Comparison of ENCODE assay signal across 1 cellular context in the genomic region with DNA sequence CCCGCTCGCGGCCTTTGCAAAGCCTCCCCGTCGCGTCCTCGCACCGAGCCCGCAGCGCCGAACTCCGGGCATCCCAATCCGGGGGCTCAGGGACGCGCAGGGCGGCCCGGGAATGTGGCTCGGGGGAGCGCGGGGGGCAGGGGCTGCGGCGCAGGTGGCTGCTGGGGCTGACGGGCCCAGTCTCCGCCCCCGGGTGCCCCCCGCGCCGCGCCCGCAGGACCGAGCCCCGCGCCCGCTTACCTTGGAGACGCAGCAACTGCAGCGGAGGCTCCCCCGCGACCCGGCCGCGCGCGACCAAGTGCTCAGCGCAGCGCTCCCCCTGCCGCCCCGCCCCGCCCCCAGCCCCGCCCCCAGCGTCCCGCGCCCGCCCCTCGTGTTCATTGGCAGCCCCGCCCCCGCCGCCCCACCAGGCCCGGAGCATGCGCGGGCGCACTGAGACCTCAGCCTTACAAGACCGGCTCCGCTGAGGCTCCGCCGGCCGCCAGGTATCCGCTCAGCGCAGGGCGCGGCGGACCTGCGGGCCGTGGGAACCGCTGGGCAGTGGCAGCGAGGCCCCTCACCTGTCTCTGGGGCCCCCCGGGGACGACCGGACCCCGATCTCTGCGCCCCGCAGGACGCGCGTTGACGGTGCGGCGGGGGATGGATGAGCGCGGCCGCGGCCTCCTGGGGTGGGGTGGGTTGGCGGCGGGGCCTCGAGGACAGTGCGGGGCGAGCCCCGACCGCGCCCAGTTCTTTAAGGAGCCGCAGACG.
TF ChIP-seq lines count a peak whose summit lies in the region.

A gene with protein sequence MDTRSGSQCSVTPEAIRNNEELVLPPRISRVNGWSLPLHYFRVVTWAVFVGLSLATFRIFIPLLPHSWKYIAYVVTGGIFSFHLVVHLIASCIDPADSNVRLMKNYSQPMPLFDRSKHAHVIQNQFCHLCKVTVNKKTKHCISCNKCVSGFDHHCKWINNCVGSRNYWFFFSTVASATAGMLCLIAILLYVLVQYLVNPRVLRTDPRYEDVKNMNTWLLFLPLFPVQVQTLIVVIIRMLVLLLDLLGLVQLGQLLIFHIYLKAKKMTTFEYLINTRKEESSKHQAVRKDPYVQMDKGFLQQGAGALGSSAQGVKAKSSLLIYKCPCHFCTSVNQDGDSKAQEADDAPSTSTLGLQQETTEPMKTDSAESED (minus strand): TSS at position 302 of the 750 bp plus-strand sequence. CDS start 17,810 bp downstream, outside the sequence.

TF ChIP-seq in HepG2, 621 proteins besides CTCF, POLR2A, EP300 and RAD21:
- peak; percentile 60 for TF ChIP-seq RBFOX2 (IDR thresholded peaks at IDR 0.05; ENCODE audit: low read depth, low read length)
- TF ChIP-seq SAP130 (CRISPR knock-in tag; IDR thresholded peaks at IDR 0.05; ENCODE audit: low read depth), result peak; percentile 21; the same call in 1 of the 2 replicates
- TF ChIP-seq, protein P1, sequence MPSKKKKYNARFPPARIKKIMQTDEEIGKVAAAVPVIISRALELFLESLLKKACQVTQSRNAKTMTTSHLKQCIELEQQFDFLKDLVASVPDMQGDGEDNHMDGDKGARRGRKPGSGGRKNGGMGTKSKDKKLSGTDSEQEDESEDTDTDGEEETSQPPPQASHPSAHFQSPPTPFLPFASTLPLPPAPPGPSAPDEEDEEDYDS (CRISPR knock-in tag; IDR thresholded peaks at IDR 0.05), result peak; percentile 41; the same call in 1 of the 2 replicates
- TF ChIP-seq, protein P2, sequence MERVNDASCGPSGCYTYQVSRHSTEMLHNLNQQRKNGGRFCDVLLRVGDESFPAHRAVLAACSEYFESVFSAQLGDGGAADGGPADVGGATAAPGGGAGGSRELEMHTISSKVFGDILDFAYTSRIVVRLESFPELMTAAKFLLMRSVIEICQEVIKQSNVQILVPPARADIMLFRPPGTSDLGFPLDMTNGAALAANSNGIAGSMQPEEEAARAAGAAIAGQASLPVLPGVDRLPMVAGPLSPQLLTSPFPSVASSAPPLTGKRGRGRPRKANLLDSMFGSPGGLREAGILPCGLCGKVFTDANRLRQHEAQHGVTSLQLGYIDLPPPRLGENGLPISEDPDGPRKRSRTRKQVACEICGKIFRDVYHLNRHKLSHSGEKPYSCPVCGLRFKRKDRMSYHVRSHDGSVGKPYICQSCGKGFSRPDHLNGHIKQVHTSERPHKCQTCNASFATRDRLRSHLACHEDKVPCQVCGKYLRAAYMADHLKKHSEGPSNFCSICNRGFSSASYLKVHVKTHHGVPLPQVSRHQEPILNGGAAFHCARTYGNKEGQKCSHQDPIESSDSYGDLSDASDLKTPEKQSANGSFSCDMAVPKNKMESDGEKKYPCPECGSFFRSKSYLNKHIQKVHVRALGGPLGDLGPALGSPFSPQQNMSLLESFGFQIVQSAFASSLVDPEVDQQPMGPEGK (CRISPR knock-in tag; IDR thresholded peaks at IDR 0.05), result peak; percentile 40; the same call in 1 of the 2 replicates
- TF ChIP-seq, protein P3, sequence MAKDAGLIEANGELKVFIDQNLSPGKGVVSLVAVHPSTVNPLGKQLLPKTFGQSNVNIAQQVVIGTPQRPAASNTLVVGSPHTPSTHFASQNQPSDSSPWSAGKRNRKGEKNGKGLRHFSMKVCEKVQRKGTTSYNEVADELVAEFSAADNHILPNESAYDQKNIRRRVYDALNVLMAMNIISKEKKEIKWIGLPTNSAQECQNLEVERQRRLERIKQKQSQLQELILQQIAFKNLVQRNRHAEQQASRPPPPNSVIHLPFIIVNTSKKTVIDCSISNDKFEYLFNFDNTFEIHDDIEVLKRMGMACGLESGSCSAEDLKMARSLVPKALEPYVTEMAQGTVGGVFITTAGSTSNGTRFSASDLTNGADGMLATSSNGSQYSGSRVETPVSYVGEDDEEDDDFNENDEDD (CRISPR knock-in tag; IDR thresholded peaks at IDR 0.05; ENCODE audit: borderline replicate concordance), result peak; percentile 12; the same call in 1 of the 2 replicates
- peak; percentile 62 for TF ChIP-seq ZNF777 (CRISPR knock-in tag; IDR thresholded peaks at IDR 0.05)
- TF ChIP-seq, protein P4, sequence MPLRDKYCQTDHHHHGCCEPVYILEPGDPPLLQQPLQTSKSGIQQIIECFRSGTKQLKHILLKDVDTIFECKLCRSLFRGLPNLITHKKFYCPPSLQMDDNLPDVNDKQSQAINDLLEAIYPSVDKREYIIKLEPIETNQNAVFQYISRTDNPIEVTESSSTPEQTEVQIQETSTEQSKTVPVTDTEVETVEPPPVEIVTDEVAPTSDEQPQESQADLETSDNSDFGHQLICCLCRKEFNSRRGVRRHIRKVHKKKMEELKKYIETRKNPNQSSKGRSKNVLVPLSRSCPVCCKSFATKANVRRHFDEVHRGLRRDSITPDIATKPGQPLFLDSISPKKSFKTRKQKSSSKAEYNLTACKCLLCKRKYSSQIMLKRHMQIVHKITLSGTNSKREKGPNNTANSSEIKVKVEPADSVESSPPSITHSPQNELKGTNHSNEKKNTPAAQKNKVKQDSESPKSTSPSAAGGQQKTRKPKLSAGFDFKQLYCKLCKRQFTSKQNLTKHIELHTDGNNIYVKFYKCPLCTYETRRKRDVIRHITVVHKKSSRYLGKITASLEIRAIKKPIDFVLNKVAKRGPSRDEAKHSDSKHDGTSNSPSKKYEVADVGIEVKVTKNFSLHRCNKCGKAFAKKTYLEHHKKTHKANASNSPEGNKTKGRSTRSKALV (CRISPR knock-in tag; IDR thresholded peaks at IDR 0.05), result 0 out of 2 replicates have a peak, but pooled peaks have one; percentile 24
- TF ChIP-seq ZFY (CRISPR knock-in tag; IDR thresholded peaks at IDR 0.05), result peak; percentile 49
- TF ChIP-seq, protein P5, sequence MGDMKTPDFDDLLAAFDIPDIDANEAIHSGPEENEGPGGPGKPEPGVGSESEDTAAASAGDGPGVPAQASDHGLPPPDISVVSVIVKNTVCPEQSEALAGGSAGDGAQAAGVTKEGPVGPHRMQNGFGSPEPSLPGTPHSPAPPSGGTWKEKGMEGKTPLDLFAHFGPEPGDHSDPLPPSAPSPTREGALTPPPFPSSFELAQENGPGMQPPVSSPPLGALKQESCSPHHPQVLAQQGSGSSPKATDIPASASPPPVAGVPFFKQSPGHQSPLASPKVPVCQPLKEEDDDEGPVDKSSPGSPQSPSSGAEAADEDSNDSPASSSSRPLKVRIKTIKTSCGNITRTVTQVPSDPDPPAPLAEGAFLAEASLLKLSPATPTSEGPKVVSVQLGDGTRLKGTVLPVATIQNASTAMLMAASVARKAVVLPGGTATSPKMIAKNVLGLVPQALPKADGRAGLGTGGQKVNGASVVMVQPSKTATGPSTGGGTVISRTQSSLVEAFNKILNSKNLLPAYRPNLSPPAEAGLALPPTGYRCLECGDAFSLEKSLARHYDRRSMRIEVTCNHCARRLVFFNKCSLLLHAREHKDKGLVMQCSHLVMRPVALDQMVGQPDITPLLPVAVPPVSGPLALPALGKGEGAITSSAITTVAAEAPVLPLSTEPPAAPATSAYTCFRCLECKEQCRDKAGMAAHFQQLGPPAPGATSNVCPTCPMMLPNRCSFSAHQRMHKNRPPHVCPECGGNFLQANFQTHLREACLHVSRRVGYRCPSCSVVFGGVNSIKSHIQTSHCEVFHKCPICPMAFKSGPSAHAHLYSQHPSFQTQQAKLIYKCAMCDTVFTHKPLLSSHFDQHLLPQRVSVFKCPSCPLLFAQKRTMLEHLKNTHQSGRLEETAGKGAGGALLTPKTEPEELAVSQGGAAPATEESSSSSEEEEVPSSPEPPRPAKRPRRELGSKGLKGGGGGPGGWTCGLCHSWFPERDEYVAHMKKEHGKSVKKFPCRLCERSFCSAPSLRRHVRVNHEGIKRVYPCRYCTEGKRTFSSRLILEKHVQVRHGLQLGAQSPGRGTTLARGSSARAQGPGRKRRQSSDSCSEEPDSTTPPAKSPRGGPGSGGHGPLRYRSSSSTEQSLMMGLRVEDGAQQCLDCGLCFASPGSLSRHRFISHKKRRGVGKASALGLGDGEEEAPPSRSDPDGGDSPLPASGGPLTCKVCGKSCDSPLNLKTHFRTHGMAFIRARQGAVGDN (CRISPR knock-in tag; IDR thresholded peaks at IDR 0.05), result peak; percentile 54
- TF ChIP-seq TAF1 (CRISPR knock-in tag; IDR thresholded peaks at IDR 0.05), result peak; percentile 34; the same call in 1 of the 2 replicates
- TF ChIP-seq ZNF547 (CRISPR knock-in tag; IDR thresholded peaks at IDR 0.05), result 0 out of 2 replicates have a peak, but pooled peaks have one; percentile 17
- TF ChIP-seq PHF8 (CRISPR knock-in tag; IDR thresholded peaks at IDR 0.05), result peak; percentile 61
- TF ChIP-seq HNRNPLL (IDR thresholded peaks at IDR 0.05; ENCODE audit: low read depth, low read length, poor library complexity, severe bottlenecking), result peak; percentile 9
TF ChIP-seq in HepG2: peak in this region for 13; not testable (repeated sequence) for 608.
